In the genomic region with DNA sequence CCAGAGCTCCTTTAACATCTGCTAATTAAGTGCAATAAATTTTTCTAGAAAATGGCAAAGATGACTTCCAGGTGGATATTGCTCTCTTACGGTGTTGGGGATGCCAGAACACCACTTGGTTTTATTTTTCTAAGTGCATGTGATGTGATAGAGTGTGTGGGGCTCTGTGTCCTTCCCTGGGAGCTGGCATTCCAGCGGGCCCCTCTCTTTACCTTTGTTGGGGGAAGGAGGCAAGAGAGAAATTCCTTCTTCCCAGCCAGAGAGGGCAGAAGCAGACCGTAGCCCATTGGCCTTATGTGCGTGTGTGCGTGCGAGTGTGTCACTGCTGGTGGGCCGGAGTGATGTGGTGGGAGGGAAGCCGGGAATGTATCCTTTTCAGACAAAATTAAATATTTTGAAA, we compare ENCODE assay signal across 30 cellular contexts. TPM values are rescaled to one million over a fixed set of nuclear protein-coding genes. Genes with fewer than 3 reads are reported as not detected.
DNase-seq lines count a peak whose midpoint lies in the region; ATAC-seq, FAIRE-seq and TF ChIP-seq lines count a peak whose summit lies in the region.
"Had no signal": no experiment of that assay in that cellular context is flagged by ENCODE, and none has a peak within 500 bp of the region (broad histone marks: within the 10 kb centered on the region; RNA-seq: fewer than 3 reads in every experiment).

No MANE protein-coding gene starts in this region.

- H2AFZ ChIP-seq in HepG2 (ENCODE audit: low read length): no peak overlapping the region
- H2AFZ ChIP-seq: PC-9 had no signal

- no peaks in the 10 kb centered on the region for H3K79me2 ChIP-seq in HepG2 (ENCODE audit: insufficient read depth, low read length)

- TF ChIP-seq RAD21 in HepG2 (CRISPR knock-in tag; IDR thresholded peaks at IDR 0.05): no peak

- CTCF ChIA-PET in HepG2 (lab: Yijun Ruan, JAX; ENCODE audit: low intra/inter-chr PET ratio, low total read pairs): no interaction called here

- H3K4me3 ChIP-seq in H7 (ENCODE audit: insufficient read depth, low read depth, low read length): no peak overlapping the region
- no peak overlapping the region for H3K4me3 ChIP-seq in dorsolateral prefrontal cortex
- peak overlapping the region; percentile 21 to 67 (median 41); a peak in 5 of 6 replicates for H3K4me3 ChIP-seq in HepG2 (replicated peaks in 1 of 3; ENCODE audit: insufficient read depth in 1 of 3, low read depth in 2 of 3, low read length in 3 of 3)
- no peak overlapping the region for H3K4me3 ChIP-seq in gastrocnemius medialis
- no peak overlapping the region for H3K4me3 ChIP-seq in heart right ventricle
- H3K4me3 ChIP-seq: GM12878, PC-9, SJSA1 had no signal

- no peak overlapping the region for H3K4me3 Mint-ChIP-seq in progenitor cell of endocrine pancreas (ENCODE audit: low read depth)
- no peak overlapping the region for H3K4me3 Mint-ChIP-seq in activated T-helper 2 cell treated with anti-CD3 and anti-CD28 coated beads, Interferon-gamma antibody, Interleukin-2, Interleukin-4, amounts not matched to agents 10 μg/mL and 5 μg/mL and 100 μg/mL, durations not matched to agents 14 hours and 24 hours and 36 hours (ENCODE audit: low read depth)
- H3K4me3 Mint-ChIP-seq: CD14-positive monocyte; CD8-positive, alpha-beta memory T cell; IgD-negative memory B cell had no signal

- peak overlapping the region; percentile 74 for H3K27ac Mint-ChIP-seq in progenitor cell of endocrine pancreas
- no peak overlapping the region for H3K27ac Mint-ChIP-seq in activated T-helper 2 cell treated with anti-CD3 and anti-CD28 coated beads, Interferon-gamma antibody, Interleukin-2, Interleukin-4, amounts not matched to agents 10 μg/mL and 5 μg/mL and 100 μg/mL, durations not matched to agents 14 hours and 24 hours and 36 hours
- H3K27ac Mint-ChIP-seq: CD14-positive monocyte, IgD-negative memory B cell had no signal

- ATAC-seq in HepG2 (no peak), gastrocnemius medialis (no peak), heart right ventricle (no peak)
- ATAC-seq: GM12878, HCT116 had no signal

- intact Hi-C loops in dorsolateral prefrontal cortex (cut with DNase I) (loop anchor here in 1 of 2 donors (5.0 to 10.0 kb wide), 2 partner anchors 198 to 444 kb away; partner anchors contain the start of gene RBX1), HepG2 (cut with micrococcal nuclease; ENCODE audit: unreplicated experiment) (no loop called here), gastrocnemius medialis (cut with DNase I; ENCODE audit: low total_unique reads) (no loop called here), heart right ventricle (cut with DNase I) (loop anchor here in 1 of 10 donors (10.0 kb wide), 1 partner anchor 196 kb away; no protein-coding TSS in a partner anchor)
- intact Hi-C loops in activated T-helper 2 cell treated with anti-CD3 and anti-CD28 coated beads, Interferon-gamma antibody, Interleukin-2, Interleukin-4, amounts not matched to agents 10 μg/mL and 5 μg/mL and 100 μg/mL, durations not matched to agents 14 hours and 24 hours and 36 hours (cut with micrococcal nuclease): no loop called here

- H3K27ac ChIP-seq in dorsolateral prefrontal cortex (peak overlapping the region in 49 of 59 donors; percentile 4 to 100 (median 94)), HepG2 (ENCODE audit: extremely low read length, insufficient read depth, low read length) (peak overlapping the region; percentile 92), gastrocnemius medialis (no peak overlapping the region), heart right ventricle (no peak overlapping the region)
- H3K27ac ChIP-seq: KMS-11, PC-9, SJSA1 had no signal

- peak overlapping the region; percentile 64; the same call in 1 of the 2 replicates for H3K9ac ChIP-seq in HepG2 (ENCODE audit: insufficient read depth, low read depth, low read length)
- H3K9ac ChIP-seq: KMS-11 had no signal

- peaks cover 8% of the 10 kb centered on the region for H3K36me3 ChIP-seq in H7 (replicated peaks; ENCODE audit: control insufficient read depth, insufficient read depth, low read length)
- peaks cover 2 to 12% of the 10 kb centered on the region in 2 experiments; a peak in 2 of 5 replicates for H3K36me3 ChIP-seq in HepG2 (replicated peaks in 1 of 2; ENCODE audit: control insufficient read depth in 1 of 2, insufficient read depth in 2 of 2, low read length in 2 of 2)
- H3K36me3 ChIP-seq in gastrocnemius medialis: peaks cover 4 to 50% of the 10 kb centered on the region in 2 donors
- H3K36me3 ChIP-seq in heart right ventricle: peaks cover 0 to 62% (median 44%) of the 10 kb centered on the region in 9 donors

- TF ChIP-seq POLR2A in HepG2 (IDR thresholded peaks at IDR 0.05; ENCODE audit: insufficient read depth in 1 of 2, low read depth in 2 of 2, low read length in 2 of 2): no peak
- TF ChIP-seq POLR2A in gastrocnemius medialis (IDR thresholded peaks at IDR 0.05): no peak

- BruUV-seq in HepG2 (replicated peaks; lab: Mats Ljungman, UMichigan): no TSS peak

- H3K9me3 ChIP-seq in HepG2 (ENCODE audit: low read length) (no peaks in the 10 kb centered on the region), gastrocnemius medialis (no peaks in the 10 kb centered on the region), heart right ventricle (no peaks in the 10 kb centered on the region)
- H3K9me3 ChIP-seq: BE2C, SJSA1 had no signal

- no peak for FAIRE-seq in HepG2 (lab: Jason Lieb, UNC)
- FAIRE-seq: GM12878, HTR-8/SVneo had no signal

- peak; percentile 74 for DNase-seq in H7
- no peak for DNase-seq in dorsolateral prefrontal cortex
- no peak for DNase-seq in HepG2 (ENCODE audit: low spot score)
- no peak for DNase-seq in progenitor cell of endocrine pancreas (ENCODE audit: low spot score, unreplicated experiment)
- no peak for DNase-seq in gastrocnemius medialis
- no peak for DNase-seq in T1000 (lab: John Stamatoyannopoulos, UW)
- no peak for DNase-seq in heart right ventricle
- DNase-seq in activated T-helper 2 cell treated with anti-CD3 and anti-CD28 coated beads, Interferon-gamma antibody, Interleukin-2, Interleukin-4, amounts not matched to agents 10 μg/mL and 5 μg/mL and 100 μg/mL, durations not matched to agents 14 hours and 24 hours and 36 hours (ENCODE audit: low spot score): no peak
- DNase-seq: 8988T; ACHN; BE2C; CD8-positive, alpha-beta memory T cell; DMS 273 treated with DMSO at 0.1 percent for 48 hours; DMS79; EL; GDM1; MM.1S; NCI-H1694; NCI-H2029 treated with DMSO at 0.1 percent for 48 hours; NCI-H446 treated with DMSO at 0.1 percent for 48 hours; NCI-H526 treated with DMSO at 0.1 percent for 48 hours; PC-9; Right ventricle myocardium superior had no signal

- H3K4me1 ChIP-seq in HepG2 (ENCODE audit: insufficient read depth, low read length) (peaks cover 78% of the 10 kb centered on the region), gastrocnemius medialis (peaks cover 14 to 20% of the 10 kb centered on the region in 2 donors), heart right ventricle (peaks cover 0 to 38% (median 31%) of the 10 kb centered on the region in 9 donors)
- H3K4me1 ChIP-seq: BE2C had no signal

- TF ChIP-seq EP300 in HepG2 (IDR thresholded peaks at IDR 0.05; ENCODE audit: low read depth in 2 of 2, low read length in 2 of 2): no peak
- TF ChIP-seq EP300 in HepG2 (CRISPR knock-in tag; IDR thresholded peaks at IDR 0.05; ENCODE audit: borderline replicate concordance): no peak

- peak overlapping the region; percentile 92 for H3K4me2 ChIP-seq in HepG2 (ENCODE audit: low read depth, low read length)
- H3K4me2 ChIP-seq: KMS-11, PC-9 had no signal

- no peak for TF ChIP-seq CTCF in dorsolateral prefrontal cortex (IDR thresholded peaks at IDR 0.05 in 54 of 56, conservative IDR thresholded peaks at IDR 0.05 in 2 of 56; ENCODE audit: low read depth in 1 of 56, partially characterized antibody in 56 of 56)
- TF ChIP-seq CTCF in HepG2 (CRISPR knock-in tag; IDR thresholded peaks at IDR 0.05): no peak
- no peak for TF ChIP-seq CTCF in progenitor cell of endocrine pancreas (IDR thresholded peaks at IDR 0.05; ENCODE audit: unreplicated experiment)
- TF ChIP-seq CTCF in gastrocnemius medialis (IDR thresholded peaks at IDR 0.05 in 4 of 5, conservative IDR thresholded peaks at IDR 0.05 in 1 of 5): no peak
- TF ChIP-seq CTCF in heart right ventricle (IDR thresholded peaks at IDR 0.05): no peak

- H3K4me1 Mint-ChIP-seq in progenitor cell of endocrine pancreas (ENCODE audit: low read depth): peaks cover 3% of the 10 kb centered on the region
- peaks cover 4% of the 10 kb centered on the region for H3K4me1 Mint-ChIP-seq in activated T-helper 2 cell treated with anti-CD3 and anti-CD28 coated beads, Interferon-gamma antibody, Interleukin-2, Interleukin-4, amounts not matched to agents 10 μg/mL and 5 μg/mL and 100 μg/mL, durations not matched to agents 14 hours and 24 hours and 36 hours (ENCODE audit: low read depth)

- H3K36me3 Mint-ChIP-seq in progenitor cell of endocrine pancreas (ENCODE audit: insufficient read depth): peaks cover 4% of the 10 kb centered on the region
- no peaks in the 10 kb centered on the region for H3K36me3 Mint-ChIP-seq in activated T-helper 2 cell treated with anti-CD3 and anti-CD28 coated beads, Interferon-gamma antibody, Interleukin-2, Interleukin-4, amounts not matched to agents 10 μg/mL and 5 μg/mL and 100 μg/mL, durations not matched to agents 14 hours and 24 hours and 36 hours (ENCODE audit: low read depth)

- H3K27me3 ChIP-seq in H7 (ENCODE audit: control insufficient read depth, insufficient read depth, low read length) (no peaks in the 10 kb centered on the region), dorsolateral prefrontal cortex (no peaks in the 10 kb centered on the region), HepG2 (ENCODE audit: control insufficient read depth in 1 of 2, insufficient read depth in 2 of 2, low read length in 2 of 2) (no peaks in the 10 kb centered on the region), gastrocnemius medialis (no peaks in the 10 kb centered on the region), heart right ventricle (no peaks in the 10 kb centered on the region)
- H3K27me3 ChIP-seq: BE2C, SJSA1 had no signal

- in situ Hi-C loops in HepG2 (cut with HindIII; ENCODE audit: extremely low pct_ligation_motif_present, low pct_unique_long_range_greater_than_20kb) (no loop called here), gastrocnemius medialis (cut with MboI; ENCODE audit: low sequenced_read_pairs in 4 of 4) (no loop called here)

- H3K9me3 Mint-ChIP-seq in progenitor cell of endocrine pancreas (ENCODE audit: low read depth): no peaks in the 10 kb centered on the region
- H3K9me3 Mint-ChIP-seq in activated T-helper 2 cell treated with anti-CD3 and anti-CD28 coated beads, Interferon-gamma antibody, Interleukin-2, Interleukin-4, amounts not matched to agents 10 μg/mL and 5 μg/mL and 100 μg/mL, durations not matched to agents 14 hours and 24 hours and 36 hours: no peaks in the 10 kb centered on the region
- H3K9me3 Mint-ChIP-seq: CD14-positive monocyte; CD8-positive, alpha-beta memory T cell; IgD-negative memory B cell had no signal

- 50% methylated on average over 8 of the region's 8 CpGs for WGBS in HepG2 (ENCODE audit: low lambda C conversion rate)
- WGBS in heart right ventricle, 2 donors: 89 to 90% methylated on average over 8 of the region's 8 CpGs

- POLR2A ChIA-PET in HepG2 (lab: Yijun Ruan, JAX): interaction anchor here (1.4 to 4.8 kb wide), 5 partner anchors 13 to 71 kb away, joined by 3 to 60 read pairs (median 4); partner anchors contain the start of genes ACO2, TEF and TOB2

- no peaks in the 10 kb centered on the region for H4K20me1 ChIP-seq in HepG2 (ENCODE audit: insufficient read depth, low read length)

- no peaks in the 10 kb centered on the region for H3K27me3 Mint-ChIP-seq in progenitor cell of endocrine pancreas
- H3K27me3 Mint-ChIP-seq in activated T-helper 2 cell treated with anti-CD3 and anti-CD28 coated beads, Interferon-gamma antibody, Interleukin-2, Interleukin-4, amounts not matched to agents 10 μg/mL and 5 μg/mL and 100 μg/mL, durations not matched to agents 14 hours and 24 hours and 36 hours (ENCODE audit: low read depth): no peaks in the 10 kb centered on the region
- H3K27me3 Mint-ChIP-seq: CD8-positive, alpha-beta memory T cell; IgD-negative memory B cell had no signal

RNA-seq across cellular contexts. Expression of gene TEF, which starts 17.2 kb away (rescaled TPM):
- total RNA-seq in H7 (2014; rRNA removed; shearing (Covaris generic)): 4.8 and 12.7 TPM in 2 replicates
- total RNA-seq in dorsolateral prefrontal cortex: 100 to 1,000 TPM in 77 of 120 experiments, 10 to 100 TPM in 43; 47.8 to 173 (median 111) TPM
- total RNA-seq in HepG2 (2016; rRNA removed; fragmentation: Illumina TruSeq; extraction: Trizol): 7.6 and 8.2 TPM in 2 replicates
- total RNA-seq in HepG2 (2016; cell fraction: cytosol; rRNA removed; fragmentation: Illumina TruSeq; extraction: Trizol; ENCODE audit: low read depth): 1.2 and 1.4 TPM in 2 replicates
- 6.8 and 7.9 TPM in 2 replicates for total RNA-seq in HepG2 (2016; cell fraction: insoluble cytoplasmic fraction; rRNA removed; fragmentation: Illumina TruSeq; extraction: Trizol)
- total RNA-seq in HepG2 (2016; cell fraction: membrane; rRNA removed; fragmentation: Illumina TruSeq; extraction: Trizol): 4.4 and 4.7 TPM in 2 replicates
- total RNA-seq in HepG2 (2016; cell fraction: nucleus; rRNA removed; fragmentation: Illumina TruSeq; extraction: Trizol): 4.9 and 6.0 TPM in 2 replicates
- polyA plus RNA-seq in HepG2 (2011; rRNA removed): 11.2 and 13.9 TPM in 2 replicates
- 7.0 and 7.4 TPM in 2 replicates for polyA plus RNA-seq in HepG2 (2011; cell fraction: cytosol; rRNA removed)
- polyA plus RNA-seq in HepG2 (2011; cell fraction: nucleus; rRNA removed): 11.3 and 13.2 TPM in 2 replicates
- polyA plus RNA-seq in HepG2 (2012): 4.4 and 5.9 TPM in 2 replicates
- polyA plus RNA-seq in HepG2 (2016; cell fraction: cytosol; fragmentation: Illumina TruSeq; extraction: Trizol; ENCODE audit: low read depth): 0.47 and 0.59 TPM in 2 replicates
- polyA plus RNA-seq in HepG2 (2016; cell fraction: insoluble cytoplasmic fraction; fragmentation: Illumina TruSeq; extraction: Trizol; ENCODE audit: low read depth): 5.6 and 6.0 TPM in 2 replicates
- polyA plus RNA-seq in HepG2 (2016; cell fraction: membrane; fragmentation: Illumina TruSeq; extraction: Trizol; ENCODE audit: low read depth): 2.1 and 2.3 TPM in 2 replicates
- polyA plus RNA-seq in HepG2 (2016; cell fraction: nucleus; fragmentation: Illumina TruSeq; extraction: Trizol; ENCODE audit: insufficient read depth, low read depth): 7.1 and 7.2 TPM in 2 replicates
- polyA minus RNA-seq in HepG2 (2011; rRNA and poly(A)+ RNA removed; ENCODE audit: low replicate concordance): 7.9 and 26.0 TPM in 2 replicates
- 7.2 and 7.3 TPM in 2 replicates for polyA minus RNA-seq in HepG2 (2011; cell fraction: cytosol; rRNA and poly(A)+ RNA removed)
- 4.7 and 5.0 TPM in 2 replicates for polyA minus RNA-seq in HepG2 (2011; cell fraction: nucleus; rRNA and poly(A)+ RNA removed)
- 11.4 and 11.5 TPM in 2 replicates for total RNA-seq in progenitor cell of endocrine pancreas
- total RNA-seq in gastrocnemius medialis: 10 to 100 TPM; 15.6 to 39.8 (median 19.5) TPM
- total RNA-seq in heart right ventricle: 10 to 100 TPM in 9 of 10 donors, 1 to 10 TPM in 1; 8.6 to 29.1 (median 18.4) TPM
- polyA plus RNA-seq in heart right ventricle: 10 to 100 TPM in 1 of 2 donors, 1 to 10 TPM in 1; 5.5 to 10.6 TPM
- 1.7 and 1.9 TPM in 2 replicates for total RNA-seq in activated T-helper 2 cell treated with anti-CD3 and anti-CD28 coated beads, Interferon-gamma antibody, Interleukin-2, Interleukin-4, amounts not matched to agents 10 μg/mL and 5 μg/mL and 100 μg/mL, durations not matched to agents 14 hours and 24 hours and 36 hours

RNA-seq across cellular contexts. Expression of gene TOB2, which starts 47.7 kb away (rescaled TPM):
- 31.7 and 33.1 TPM in 2 replicates for total RNA-seq in H7 (2014; rRNA removed; shearing (Covaris generic))
- total RNA-seq in dorsolateral prefrontal cortex: 100 to 1,000 TPM in 4 of 120 experiments, 10 to 100 TPM in 116; 33.6 to 113 (median 52.3) TPM
- total RNA-seq in HepG2 (2016; rRNA removed; fragmentation: Illumina TruSeq; extraction: Trizol): 13.7 and 16.7 TPM in 2 replicates
- 2.7 and 2.9 TPM in 2 replicates for total RNA-seq in HepG2 (2016; cell fraction: cytosol; rRNA removed; fragmentation: Illumina TruSeq; extraction: Trizol; ENCODE audit: low read depth)
- 14.1 and 14.3 TPM in 2 replicates for total RNA-seq in HepG2 (2016; cell fraction: insoluble cytoplasmic fraction; rRNA removed; fragmentation: Illumina TruSeq; extraction: Trizol)
- total RNA-seq in HepG2 (2016; cell fraction: membrane; rRNA removed; fragmentation: Illumina TruSeq; extraction: Trizol): 14.6 and 15.0 TPM in 2 replicates
- 14.9 and 16.2 TPM in 2 replicates for total RNA-seq in HepG2 (2016; cell fraction: nucleus; rRNA removed; fragmentation: Illumina TruSeq; extraction: Trizol)
- 12.2 and 14.3 TPM in 2 replicates for polyA plus RNA-seq in HepG2 (2011; rRNA removed)
- 9.6 and 10.9 TPM in 2 replicates for polyA plus RNA-seq in HepG2 (2011; cell fraction: cytosol; rRNA removed)
- 20.7 and 21.6 TPM in 2 replicates for polyA plus RNA-seq in HepG2 (2011; cell fraction: nucleus; rRNA removed)
- polyA plus RNA-seq in HepG2 (2012): 12.6 and 16.8 TPM in 2 replicates
- 2.0 TPM in 2 replicates for polyA plus RNA-seq in HepG2 (2016; cell fraction: cytosol; fragmentation: Illumina TruSeq; extraction: Trizol; ENCODE audit: low read depth)
- 19.1 and 21.8 TPM in 2 replicates for polyA plus RNA-seq in HepG2 (2016; cell fraction: insoluble cytoplasmic fraction; fragmentation: Illumina TruSeq; extraction: Trizol; ENCODE audit: low read depth)
- 8.7 and 9.6 TPM in 2 replicates for polyA plus RNA-seq in HepG2 (2016; cell fraction: membrane; fragmentation: Illumina TruSeq; extraction: Trizol; ENCODE audit: low read depth)
- polyA plus RNA-seq in HepG2 (2016; cell fraction: nucleus; fragmentation: Illumina TruSeq; extraction: Trizol; ENCODE audit: insufficient read depth, low read depth): 31.0 and 32.7 TPM in 2 replicates
- 15.4 and 25.4 TPM in 2 replicates for polyA minus RNA-seq in HepG2 (2011; rRNA and poly(A)+ RNA removed; ENCODE audit: low replicate concordance)
- 14.9 TPM in 2 replicates for polyA minus RNA-seq in HepG2 (2011; cell fraction: cytosol; rRNA and poly(A)+ RNA removed)
- 8.5 and 10.2 TPM in 2 replicates for polyA minus RNA-seq in HepG2 (2011; cell fraction: nucleus; rRNA and poly(A)+ RNA removed)
- 66.9 and 72.4 TPM in 2 replicates for total RNA-seq in progenitor cell of endocrine pancreas
- total RNA-seq in gastrocnemius medialis: 10 to 100 TPM; 48.1 to 93.6 (median 65.7) TPM
- 10 to 100 TPM; 26.4 to 84.9 (median 47.9) TPM for total RNA-seq in heart right ventricle
- polyA plus RNA-seq in heart right ventricle: 10 to 100 TPM; 29.2 to 33.8 TPM
- total RNA-seq in activated T-helper 2 cell treated with anti-CD3 and anti-CD28 coated beads, Interferon-gamma antibody, Interleukin-2, Interleukin-4, amounts not matched to agents 10 μg/mL and 5 μg/mL and 100 μg/mL, durations not matched to agents 14 hours and 24 hours and 36 hours: 41.2 and 44.2 TPM in 2 replicates

Comparison
In these comparisons a context has a peak if more than half of its experiments do, and no peak if none do; other contexts are left out.
1. H3K4me3 ChIP-seq: peak in HepG2 (3 of 3); none in H7 (single experiment), dorsolateral prefrontal cortex (0 of 59), gastrocnemius medialis (0 of 4) and heart right ventricle (0 of 10).
2. H3K27ac ChIP-seq: peak in dorsolateral prefrontal cortex (49 of 59) and HepG2 (single experiment); none in gastrocnemius medialis (0 of 4) and heart right ventricle (0 of 10).